29 cellular contexts compared by ENCODE assay signal in genomic region chr1:109181807-109182163, GRCh38. TPM values are rescaled to one million over a fixed set of nuclear protein-coding genes. Genes with fewer than 3 reads are reported as not detected.
A peak's percentile ranks its signal among the peaks of the same experiment; 100 is the strongest.
DNase-seq lines count a peak whose midpoint lies in the region; ATAC-seq, FAIRE-seq and TF ChIP-seq lines count a peak whose summit lies in the region.
"Had no signal": no experiment of that assay in that cellular context is flagged by ENCODE, and none has a peak within 500 bp of the region (broad histone marks: within the 10 kb centered on the region; RNA-seq: fewer than 3 reads in every experiment).

No MANE protein-coding gene starts in this region.

- FAIRE-seq in kidney (lab: Jason Lieb, UNC): no peak
- FAIRE-seq: bronchial epithelial cell, TTC549 had no signal

- CTCF ChIA-PET in PC-3 (lab: Charles Lee): interaction anchor here (1.0 kb wide), 1 partner anchor 12 kb away, joined by 4 read pairs; no protein-coding TSS in a partner anchor

- no peaks in the 10 kb centered on the region for H3K36me3 Mint-ChIP-seq in neural progenitor cell
- H3K36me3 Mint-ChIP-seq: stimulated activated memory B cell treated with anti-CD40 and anti-IgM and Interleukin-4, amounts not matched to agents 10 μg/mL and 1 μg/mL and 100 μg/mL, for 72 hours had no signal

- H3K4me2 ChIP-seq in PC-3 (ENCODE audit: low read length): peak overlapping the region; percentile 59
- no peak overlapping the region for H3K4me2 ChIP-seq in neural progenitor cell

- H3K4me3 ChIP-seq in PC-3 (ENCODE audit: low read length) (no peak overlapping the region), kidney (ENCODE audit: low read length in 2 of 2) (no peak overlapping the region), neural progenitor cell (no peak overlapping the region)
- H3K4me3 ChIP-seq: gastrocnemius medialis, lung, SJCRH30 had no signal

- H3K4me1 ChIP-seq in PC-3 (ENCODE audit: insufficient read depth, low read length) (peaks cover 15% of the 10 kb centered on the region), kidney (ENCODE audit: control insufficient read depth in 1 of 2, insufficient read depth in 1 of 2, low read depth in 1 of 2, low read length in 2 of 2) (peaks cover 8 to 18% of the 10 kb centered on the region in 2 donors), neural progenitor cell (peaks cover 12% of the 10 kb centered on the region)
- H3K4me1 ChIP-seq: gastrocnemius medialis, SJCRH30 had no signal

- peak overlapping the region; percentile 7 for H3K27ac Mint-ChIP-seq in neural progenitor cell
- H3K27ac Mint-ChIP-seq: activated CD4-positive, alpha-beta T cell treated with anti-CD3 and anti-CD28 coated beads for 36 hours; activated naive CD4-positive, alpha-beta T cell treated with anti-CD3 and anti-CD28 coated beads for 36 hours; activated T-cell treated with anti-CD3 and anti-CD28 coated beads, Interleukin-2, amount 50 U/mL, for 24 hours; CD8-positive, alpha-beta memory T cell; stimulated activated memory B cell treated with anti-CD40 and anti-IgM and Interleukin-4, amounts not matched to agents 10 μg/mL and 1 μg/mL and 100 μg/mL, for 72 hours had no signal

- ATAC-seq in PC-3 (no peak), HG03139 (IDR thresholded peaks at IDR 0.05; ENCODE audit: unreplicated experiment) (no peak), GM18858 (IDR thresholded peaks at IDR 0.05; ENCODE audit: unreplicated experiment) (no peak)
- ATAC-seq: activated CD4-positive, alpha-beta T cell treated with anti-CD3 and anti-CD28 coated beads for 36 hours; gastrocnemius medialis; stimulated activated memory B cell treated with anti-CD40 and anti-IgM and Interleukin-4, amounts not matched to agents 10 μg/mL and 1 μg/mL and 100 μg/mL, for 72 hours had no signal

- no peaks in the 10 kb centered on the region for H3K9me2 ChIP-seq in PC-3 (replicated peaks; ENCODE audit: low read length)

- H3K4me3 Mint-ChIP-seq in neural progenitor cell: no peak overlapping the region
- H3K4me3 Mint-ChIP-seq: activated CD4-positive, alpha-beta T cell treated with anti-CD3 and anti-CD28 coated beads for 36 hours; activated naive CD4-positive, alpha-beta T cell treated with anti-CD3 and anti-CD28 coated beads for 36 hours; activated T-cell treated with anti-CD3 and anti-CD28 coated beads, Interleukin-2, amount 50 U/mL, for 24 hours; CD8-positive, alpha-beta memory T cell; stimulated activated memory B cell treated with anti-CD40 and anti-IgM and Interleukin-4, amounts not matched to agents 10 μg/mL and 1 μg/mL and 100 μg/mL, for 72 hours had no signal

- peaks cover 15% of the 10 kb centered on the region for H3K4me1 Mint-ChIP-seq in neural progenitor cell
- H3K4me1 Mint-ChIP-seq: activated CD4-positive, alpha-beta T cell treated with anti-CD3 and anti-CD28 coated beads for 36 hours; CD8-positive, alpha-beta memory T cell; stimulated activated memory B cell treated with anti-CD40 and anti-IgM and Interleukin-4, amounts not matched to agents 10 μg/mL and 1 μg/mL and 100 μg/mL, for 72 hours had no signal

- H3K79me2 ChIP-seq in PC-3 (ENCODE audit: low read length) (no peaks in the 10 kb centered on the region), neural progenitor cell (ENCODE audit: low read depth) (no peaks in the 10 kb centered on the region)

- H3K9ac ChIP-seq in PC-3 (ENCODE audit: low read length) (no peak overlapping the region; the same call in 1 of the 2 replicates), kidney (ENCODE audit: low read length in 2 of 2) (peak overlapping the region in 1 of 2 donors; percentile 12), neural progenitor cell (no peak overlapping the region)

- H3K9me3 ChIP-seq in PC-3 (ENCODE audit: low read length) (no peaks in the 10 kb centered on the region), kidney (ENCODE audit: control insufficient read depth in 1 of 2, low read length in 2 of 2) (no peaks in the 10 kb centered on the region), neural progenitor cell (ENCODE audit: low read depth) (no peaks in the 10 kb centered on the region)
- H3K9me3 ChIP-seq: gastrocnemius medialis, neutrophil, SJCRH30 had no signal

- H3K36me3 ChIP-seq in PC-3 (ENCODE audit: low read depth, low read length) (no peaks in the 10 kb centered on the region), kidney (ENCODE audit: control insufficient read depth in 1 of 2, insufficient read depth in 2 of 2, low read length in 2 of 2) (no peaks in the 10 kb centered on the region), neural progenitor cell (no peaks in the 10 kb centered on the region)
- H3K36me3 ChIP-seq: gastrocnemius medialis, neutrophil, SJCRH30 had no signal

- DNase-seq in PC-3 (no peak), kidney (no peak), neural progenitor cell (ENCODE audit: low spot score) (no peak), GM03348 (ENCODE audit: low spot score) (no peak), A172 (ENCODE audit: low spot score) (no peak)
- DNase-seq: activated CD4-positive, alpha-beta T cell treated with anti-CD3 and anti-CD28 coated beads for 36 hours; activated naive CD4-positive, alpha-beta T cell treated with anti-CD3 and anti-CD28 coated beads for 36 hours; activated T-cell treated with anti-CD3 and anti-CD28 coated beads, Interleukin-2, amount 50 U/mL, for 24 hours; AML-193; amniotic stem cell; CD8-positive, alpha-beta memory T cell; cortex of kidney; DMS79 treated with DMSO at 0.1 percent for 48 hours; gastrocnemius medialis; hypothalamus; Kasumi-1; NCI-H1048; NCI-H1694 treated with DMSO at 0.1 percent for 48 hours; NCI-H2171; NCI-H510A treated with DMSO at 0.1 percent for 48 hours; SJCRH30; T-helper 1 cell had no signal

- POLR2A ChIA-PET in PC-3 (lab: Charles Lee; ENCODE audit: unreplicated experiment): no interaction called here

- no peaks in the 10 kb centered on the region for H3K27me3 ChIP-seq in PC-3 (ENCODE audit: low read length)
- H3K27me3 ChIP-seq in neural progenitor cell: no peaks in the 10 kb centered on the region
- H3K27me3 ChIP-seq: gastrocnemius medialis, neutrophil had no signal

- H3K27ac ChIP-seq in PC-3 (ENCODE audit: low read length) (peak overlapping the region; percentile 84), kidney (ENCODE audit: low read depth in 2 of 2, low read length in 2 of 2) (peak overlapping the region; percentile 68 to 84), neural progenitor cell (no peak overlapping the region)
- H3K27ac ChIP-seq: gastrocnemius medialis, neutrophil, SJCRH30 had no signal

- H2AFZ ChIP-seq in PC-3 (ENCODE audit: low read length) (peak overlapping the region; percentile 42; the same call in 1 of the 2 replicates), neural progenitor cell (replicated peaks) (no peak overlapping the region)

- BruUV-seq in PC-3 (replicated peaks; lab: Mats Ljungman, UMichigan): no TSS peak

- intact Hi-C loops in PC-3 (cut with micrococcal nuclease): no loop called here
- intact Hi-C loops in kidney (cut with DNase I): no loop called here

- TF ChIP-seq CTCF in PC-3 (conservative IDR thresholded peaks at IDR 0.05; ENCODE audit: low read depth, low read length) (no peak), kidney (IDR thresholded peaks at IDR 0.05; ENCODE audit: borderline replicate concordance, extremely low read depth, insufficient read depth) (no peak), neural progenitor cell (IDR thresholded peaks at IDR 0.05) (no peak)

- H3K9me3 Mint-ChIP-seq in neural progenitor cell: no peaks in the 10 kb centered on the region
- H3K9me3 Mint-ChIP-seq: activated naive CD4-positive, alpha-beta T cell treated with anti-CD3 and anti-CD28 coated beads for 36 hours; activated T-cell treated with anti-CD3 and anti-CD28 coated beads, Interleukin-2, amount 50 U/mL, for 24 hours; CD8-positive, alpha-beta memory T cell; stimulated activated memory B cell treated with anti-CD40 and anti-IgM and Interleukin-4, amounts not matched to agents 10 μg/mL and 1 μg/mL and 100 μg/mL, for 72 hours had no signal

- peaks cover 3% of the 10 kb centered on the region for H3F3A ChIP-seq in PC-3 (ENCODE audit: low read length, unreplicated experiment)
- peaks cover 5% of the 10 kb centered on the region for H3F3A ChIP-seq in neural progenitor cell (ENCODE audit: low read depth)

- H4K20me1 ChIP-seq in PC-3 (ENCODE audit: low read length) (no peaks in the 10 kb centered on the region), neural progenitor cell (ENCODE audit: low read depth) (no peaks in the 10 kb centered on the region)

- peaks cover 3% of the 10 kb centered on the region for H3K27me3 Mint-ChIP-seq in neural progenitor cell (ENCODE audit: insufficient read depth, low read depth)
- H3K27me3 Mint-ChIP-seq: activated CD4-positive, alpha-beta T cell treated with anti-CD3 and anti-CD28 coated beads for 36 hours; activated T-cell treated with anti-CD3 and anti-CD28 coated beads, Interleukin-2, amount 50 U/mL, for 24 hours had no signal

RNA-seq across cellular contexts. Expression of gene SARS1, which starts 31.9 kb away (rescaled TPM):
- total RNA-seq in PC-3 (2014; rRNA removed) (146 and 158 TPM in 2 replicates), kidney (181 TPM), neural progenitor cell (ENCODE audit: low replicate concordance) (118 and 128 TPM in 2 replicates)
- 114 TPM for polyA plus RNA-seq in kidney (ENCODE audit: insufficient read depth, low read depth, low replicate concordance)
- total RNA-seq in A172 (2014; rRNA removed; shearing (Covaris generic)): 224 and 232 TPM in 2 replicates
